ENCODE assay signal across 11 cellular contexts in genomic region chr3:184813357-184813756, GRCh38. TPM values are rescaled to one million over a fixed set of nuclear protein-coding genes. Genes with fewer than 3 reads are reported as not detected.
A peak's percentile ranks its signal among the peaks of the same experiment; 100 is the strongest.
DNase-seq lines count a peak whose midpoint lies in the region; ATAC-seq and TF ChIP-seq lines count a peak whose summit lies in the region.
"Had no signal": no experiment of that assay in that cellular context is flagged by ENCODE, and none has a peak within 500 bp of the region (broad histone marks: within the 10 kb centered on the region; RNA-seq: fewer than 3 reads in every experiment).

No MANE protein-coding gene starts in this region.

- H3K9me3 ChIP-seq in CD8-positive, alpha-beta memory T cell (ENCODE audit: low read length) = no peaks in the 10 kb centered on the region
- H3K9me3 ChIP-seq in Loucy (ENCODE audit: insufficient read depth, low read depth, low read length) = no peaks in the 10 kb centered on the region
- no peaks in the 10 kb centered on the region for H3K9me3 ChIP-seq in neural progenitor cell (ENCODE audit: low read depth)
- H3K9me3 ChIP-seq: left lung had no signal

- peak overlapping the region in 7 of 8 donors; percentile 24 to 96 (median 61) for H3K27ac Mint-ChIP-seq in CD8-positive, alpha-beta memory T cell
- no peak overlapping the region for H3K27ac Mint-ChIP-seq in neural progenitor cell

- H3K4me3 Mint-ChIP-seq in CD8-positive, alpha-beta memory T cell = peak overlapping the region; percentile 92 to 99 (median 97)
- H3K4me3 Mint-ChIP-seq in neural progenitor cell = peak overlapping the region; percentile 99

- H4K20me1 ChIP-seq in Loucy (ENCODE audit: insufficient read depth, low read length, poor library complexity, severe bottlenecking) (no peaks in the 10 kb centered on the region), neural progenitor cell (ENCODE audit: low read depth) (no peaks in the 10 kb centered on the region)

- H3K27ac ChIP-seq in CD8-positive, alpha-beta memory T cell (ENCODE audit: low read depth, low read length) = peak overlapping the region; percentile 77
- H3K27ac ChIP-seq in coronary artery (no peak overlapping the region), neural progenitor cell (no peak overlapping the region)

- no peaks in the 10 kb centered on the region for H3K27me3 ChIP-seq in CD8-positive, alpha-beta memory T cell (ENCODE audit: insufficient read depth, low read length, poor library complexity, severe bottlenecking)
- H3K27me3 ChIP-seq in Loucy (ENCODE audit: insufficient read depth, low read length, poor library complexity, severe bottlenecking) (no peaks in the 10 kb centered on the region), neural progenitor cell (no peaks in the 10 kb centered on the region)
- H3K27me3 ChIP-seq: left lung had no signal

- peak overlapping the region; percentile 89 for H3K9ac ChIP-seq in Loucy (ENCODE audit: low read depth, low read length, poor library complexity, severe bottlenecking)
- no peak overlapping the region for H3K9ac ChIP-seq in neural progenitor cell

- peaks cover 40% of the 10 kb centered on the region for H3K4me1 ChIP-seq in CD8-positive, alpha-beta memory T cell (ENCODE audit: insufficient read depth, low read length)
- H3K4me1 ChIP-seq in Loucy (ENCODE audit: insufficient read depth, low read length, poor library complexity, severe bottlenecking) (peaks cover 62% of the 10 kb centered on the region), neural progenitor cell (peaks cover 11% of the 10 kb centered on the region)

- H3K4me2 ChIP-seq in Loucy (ENCODE audit: low read depth, low read length, poor library complexity, severe bottlenecking) = peak overlapping the region; percentile 95
- H3K4me2 ChIP-seq in neural progenitor cell = peak overlapping the region; percentile 83

- ATAC-seq in GM21717 (IDR thresholded peaks at IDR 0.05; ENCODE audit: unreplicated experiment) = no peak

- H3K9me2 ChIP-seq in Loucy (replicated peaks; ENCODE audit: low read depth, low read length) = no peaks in the 10 kb centered on the region

- no peaks in the 10 kb centered on the region for H3K36me3 ChIP-seq in CD8-positive, alpha-beta memory T cell (ENCODE audit: insufficient read depth, low read length)
- H3K36me3 ChIP-seq in Loucy (ENCODE audit: insufficient read depth, low read length) (no peaks in the 10 kb centered on the region), neural progenitor cell (no peaks in the 10 kb centered on the region)
- H3K36me3 ChIP-seq: left lung had no signal

- DNase-seq in CD8-positive, alpha-beta memory T cell = no peak
- DNase-seq in coronary artery (ENCODE audit: low spot score) = no peak
- no peak for DNase-seq in neural progenitor cell (ENCODE audit: low spot score)
- no peak for DNase-seq in activated CD8-positive, alpha-beta memory T cell treated with anti-CD3 and anti-CD28 coated beads, Interleukin-2, amount 50 U/mL, for 4 hours
- no peak for DNase-seq in NCI-H1694 treated with DMSO at 0.1 percent for 48 hours (lab: John Stamatoyannopoulos, UW)
- no peak for DNase-seq in amniotic stem cell (lab: John Stamatoyannopoulos, UW)
- DNase-seq: activated CD4-positive, CD25-positive, alpha-beta regulatory T cell treated with anti-CD3 and anti-CD28 coated beads, Interleukin-2, amount 50 U/mL, for 72 hours; left lung; NCI-H524 treated with DMSO at 0.1 percent for 48 hours had no signal

- TF ChIP-seq CTCF in Loucy (conservative IDR thresholded peaks at IDR 0.05; ENCODE audit: low read length) (no peak), coronary artery (IDR thresholded peaks at IDR 0.05) (no peak), neural progenitor cell (IDR thresholded peaks at IDR 0.05) (no peak)

- H3K4me1 Mint-ChIP-seq in CD8-positive, alpha-beta memory T cell = peaks cover 41 to 55% (median 53%) of the 10 kb centered on the region in 3 donors
- peaks cover 13% of the 10 kb centered on the region for H3K4me1 Mint-ChIP-seq in neural progenitor cell

- H3K36me3 Mint-ChIP-seq in CD8-positive, alpha-beta memory T cell = peaks cover 0 to 22% (median 11%) of the 10 kb centered on the region in 3 donors
- H3K36me3 Mint-ChIP-seq in neural progenitor cell = peaks cover 2% of the 10 kb centered on the region

- H3K79me2 ChIP-seq in Loucy (ENCODE audit: insufficient read depth, low read length) (peaks cover 31% of the 10 kb centered on the region), neural progenitor cell (ENCODE audit: low read depth) (peaks cover 23% of the 10 kb centered on the region)

- no peaks in the 10 kb centered on the region; the same call in 1 of the 2 replicates for H3F3A ChIP-seq in Loucy (ENCODE audit: low read depth)
- H3F3A ChIP-seq in neural progenitor cell (ENCODE audit: low read depth) = peaks cover 17% of the 10 kb centered on the region

- peak overlapping the region; percentile 96 for H3K4me3 ChIP-seq in CD8-positive, alpha-beta memory T cell (ENCODE audit: low read length)
- H3K4me3 ChIP-seq in Loucy (ENCODE audit: low read length, poor library complexity, severe bottlenecking) = peak overlapping the region; percentile 99
- peak overlapping the region; percentile 82 for H3K4me3 ChIP-seq in coronary artery
- H3K4me3 ChIP-seq in neural progenitor cell = peak overlapping the region; percentile 74

- H3K27me3 Mint-ChIP-seq in CD8-positive, alpha-beta memory T cell = peaks cover 0 to 2% of the 10 kb centered on the region in 2 donors
- H3K27me3 Mint-ChIP-seq in neural progenitor cell (ENCODE audit: insufficient read depth, low read depth) = peaks cover 3% of the 10 kb centered on the region

- peaks cover 0 to 2% (median 0%) of the 10 kb centered on the region in 5 donors for H3K9me3 Mint-ChIP-seq in CD8-positive, alpha-beta memory T cell
- no peaks in the 10 kb centered on the region for H3K9me3 Mint-ChIP-seq in neural progenitor cell

- POLR2A ChIA-PET in CD8-positive, alpha-beta memory T cell (lab: Charles Lee) = interaction anchor here (0.5 kb wide), 1 partner anchor 100 kb away, joined by 3 read pairs; no protein-coding TSS in a partner anchor

- CTCF ChIA-PET in CD8-positive, alpha-beta memory T cell (lab: Charles Lee) = interaction anchor here (0.9 to 1.7 kb wide), 2 partner anchors 9 to 11 kb away, joined by 3 to 9 read pairs; no protein-coding TSS in a partner anchor

- H2AFZ ChIP-seq in Loucy (ENCODE audit: low read length) (no peak overlapping the region), neural progenitor cell (replicated peaks) (no peak overlapping the region)

RNA-seq across cellular contexts. Expression of gene VPS8, which starts 1.4 kb away (rescaled TPM):
- total RNA-seq in CD8-positive, alpha-beta memory T cell = 10 to 100 TPM; 22.3 to 30.2 TPM
- polyA plus RNA-seq in CD8-positive, alpha-beta memory T cell = 19.6 TPM
- 49.1 and 93.1 TPM in 2 replicates for total RNA-seq in neural progenitor cell (ENCODE audit: low replicate concordance)
